8 cellular contexts compared by ENCODE assay signal in the genomic region with DNA sequence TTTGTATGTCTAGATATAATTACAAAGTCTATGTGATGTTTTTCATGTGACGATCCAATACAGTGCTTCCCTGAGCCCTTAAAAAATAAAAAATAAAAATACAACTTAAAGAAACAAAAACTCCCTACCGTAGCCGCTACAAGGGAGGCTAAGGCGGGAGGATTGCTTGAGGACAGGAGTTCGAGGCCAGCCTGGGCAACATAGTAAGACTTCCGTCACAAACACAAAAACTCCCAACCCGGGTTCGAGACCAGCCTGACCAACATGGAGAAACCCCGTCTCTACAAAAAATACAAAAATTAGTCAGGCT. TPM values are rescaled to one million over a fixed set of nuclear protein-coding genes. Genes with fewer than 3 reads are reported as not detected.
DNase-seq lines count a peak whose midpoint lies in the region; ATAC-seq and TF ChIP-seq lines count a peak whose summit lies in the region.

No MANE protein-coding gene starts in this region.

- H3K36me3 ChIP-seq in Caco-2 (ENCODE audit: control insufficient read depth, insufficient read depth, low read length) (no peaks in the 10 kb centered on the region), PC-9 (ENCODE audit: low read depth) (peaks cover 13% of the 10 kb centered on the region; the same call in 1 of the 2 replicates)

- H3K27ac Mint-ChIP-seq in Caco-2 (ENCODE audit: unreplicated experiment) (peak overlapping the region; percentile 83), osteocyte (ENCODE audit: unreplicated experiment) (peak overlapping the region; percentile 71)

- H3K4me1 Mint-ChIP-seq in Caco-2 (ENCODE audit: low read depth, unreplicated experiment) (peaks cover 15% of the 10 kb centered on the region), osteocyte (ENCODE audit: unreplicated experiment) (peaks cover 20% of the 10 kb centered on the region)

- peaks cover 40% of the 10 kb centered on the region for H3K79me2 ChIP-seq in PC-9 (ENCODE audit: low read depth)

- H2AFZ ChIP-seq in PC-9 = peak overlapping the region; percentile 86

- POLR2A ChIA-PET in Caco-2 (lab: Charles Lee) = interaction anchor here (0.8 to 2.3 kb wide), 5 partner anchors 10 to 113 kb away, joined by 3 to 12 read pairs (median 8); no protein-coding TSS in a partner anchor
- POLR2A ChIA-PET in PC-9 (lab: Charles Lee; ENCODE audit: unreplicated experiment) = interaction anchor here (0.6 to 0.7 kb wide), 4 partner anchors 129 to 1730 kb away, joined by 4 to 9 read pairs (median 8); no protein-coding TSS in a partner anchor

- H3F3A ChIP-seq in PC-9 (ENCODE audit: insufficient read depth, low read depth) = no peaks in the 10 kb centered on the region

- peaks cover 9% of the 10 kb centered on the region for H3K4me1 ChIP-seq in Caco-2
- peaks cover 22% of the 10 kb centered on the region for H3K4me1 ChIP-seq in PC-9 (replicated peaks; ENCODE audit: insufficient read depth)

- BruUV-seq in Caco-2 (replicated peaks; lab: Mats Ljungman, UMichigan) (TSS peak; percentile 97), PC-9 (replicated peaks; lab: Mats Ljungman, UMichigan) (no TSS peak)

- no peaks in the 10 kb centered on the region for H3K27me3 Mint-ChIP-seq in Caco-2 (ENCODE audit: insufficient read depth, unreplicated experiment)
- H3K27me3 Mint-ChIP-seq in osteocyte (ENCODE audit: unreplicated experiment) = no peaks in the 10 kb centered on the region

- H3K36me3 Mint-ChIP-seq in Caco-2 (ENCODE audit: insufficient read depth, unreplicated experiment) (peaks cover 8% of the 10 kb centered on the region), osteocyte (ENCODE audit: unreplicated experiment) (no peaks in the 10 kb centered on the region)

- H3K27ac ChIP-seq in PC-9 = no peak overlapping the region

- intact Hi-C loops in Caco-2 (cut with micrococcal nuclease; ENCODE audit: unreplicated experiment) = loop anchor here (1.0 to 2.0 kb wide), 3 partner anchors 24 to 45 kb away; partner anchors contain the start of gene CNIH1
- intact Hi-C loops in PC-9 (cut with micrococcal nuclease; ENCODE audit: unreplicated experiment) = no loop called here

- H3K9me2 ChIP-seq in PC-9 (ENCODE audit: insufficient read depth) = no peaks in the 10 kb centered on the region

- peak overlapping the region; percentile 82 for H3K4me3 Mint-ChIP-seq in Caco-2 (ENCODE audit: unreplicated experiment)
- H3K4me3 Mint-ChIP-seq in osteocyte (ENCODE audit: unreplicated experiment) = peak overlapping the region; percentile 83

- ATAC-seq in GM18907 (IDR thresholded peaks at IDR 0.05; ENCODE audit: unreplicated experiment) = no peak
- no peak for ATAC-seq in HG03565 (IDR thresholded peaks at IDR 0.05; ENCODE audit: unreplicated experiment)

- H3K27me3 ChIP-seq in Caco-2 (replicated peaks; ENCODE audit: control insufficient read depth, insufficient read depth, low read length) (no peaks in the 10 kb centered on the region), PC-9 (ENCODE audit: insufficient read depth, low read depth) (no peaks in the 10 kb centered on the region)

- CTCF ChIA-PET in Caco-2 (lab: Charles Lee) = interaction anchor here (0.7 to 3.4 kb wide), 9 partner anchors 9 to 280 kb away, joined by 3 to 30 read pairs (median 6); partner anchors contain the start of gene CGRRF1
- CTCF ChIA-PET in PC-9 (lab: Charles Lee) = interaction anchor here (0.7 kb wide), 1 partner anchor 168 kb away, joined by 4 read pairs; no protein-coding TSS in a partner anchor

- DNase-seq in Caco-2 (no peak), PC-9 (no peak), epithelial cell of esophagus (ENCODE audit: low read depth) (no peak), osteocyte (ENCODE audit: extremely low spot score, unreplicated experiment) (no peak), DMS79 treated with DMSO at 0.1 percent for 48 hours (lab: John Stamatoyannopoulos, UW) (no peak)
- DNase-seq in stimulated activated CD4-positive, alpha-beta T cell treated with anti-CD3 and anti-CD28 coated beads, Interleukin-4, amount 100 ng/mL, for 1 hour = no peak

- H3K4me3 ChIP-seq in Caco-2 (ENCODE audit: low read depth, low read length) (peak overlapping the region; percentile 55), PC-9 (peak overlapping the region; percentile 96), epithelial cell of esophagus (ENCODE audit: low read length) (peak overlapping the region; percentile 74)

- TF ChIP-seq CTCF in Caco-2 (IDR thresholded peaks at IDR 0.05; ENCODE audit: insufficient read depth in 1 of 2, low read depth in 1 of 2, low read length in 1 of 2, severe bottlenecking in 1 of 2, unreplicated experiment in 1 of 2) = no peak
- TF ChIP-seq CTCF in PC-9 (conservative IDR thresholded peaks at IDR 0.05) = no peak
- no peak for TF ChIP-seq CTCF in epithelial cell of esophagus (IDR thresholded peaks at IDR 0.05; ENCODE audit: insufficient read depth, low read depth, low read length, missing control alignments)
- no peak for TF ChIP-seq CTCF in osteocyte (IDR thresholded peaks at IDR 0.05)

- no peaks in the 10 kb centered on the region for H3K9me3 ChIP-seq in Caco-2
- H3K9me3 ChIP-seq in PC-9 (ENCODE audit: insufficient read depth, low read depth) = no peaks in the 10 kb centered on the region

- H4K20me1 ChIP-seq in PC-9 (ENCODE audit: insufficient read depth) = no peaks in the 10 kb centered on the region

- H3K9me3 Mint-ChIP-seq in Caco-2 (ENCODE audit: unreplicated experiment) (no peaks in the 10 kb centered on the region), osteocyte (ENCODE audit: unreplicated experiment) (no peaks in the 10 kb centered on the region)

- H3K4me2 ChIP-seq in PC-9 = peak overlapping the region; percentile 69

RNA-seq across cellular contexts. Expression of gene CDKN3, which starts 0.7 kb away (rescaled TPM):
- 64.9 and 83.0 TPM in 2 replicates for total RNA-seq in Caco-2 (2022)
- 61.1 and 105 TPM in 2 replicates for total RNA-seq in PC-9 (2021)
- total RNA-seq in osteocyte = 8.5 and 10.6 TPM in 2 replicates

RNA-seq across cellular contexts. Expression of gene CNIH1, which starts 45.0 kb away (rescaled TPM):
- 159 and 164 TPM in 2 replicates for total RNA-seq in Caco-2 (2022)
- total RNA-seq in PC-9 (2021) = 70.6 and 114 TPM in 2 replicates
- total RNA-seq in osteocyte = 127 and 130 TPM in 2 replicates
